In the genomic region with DNA sequence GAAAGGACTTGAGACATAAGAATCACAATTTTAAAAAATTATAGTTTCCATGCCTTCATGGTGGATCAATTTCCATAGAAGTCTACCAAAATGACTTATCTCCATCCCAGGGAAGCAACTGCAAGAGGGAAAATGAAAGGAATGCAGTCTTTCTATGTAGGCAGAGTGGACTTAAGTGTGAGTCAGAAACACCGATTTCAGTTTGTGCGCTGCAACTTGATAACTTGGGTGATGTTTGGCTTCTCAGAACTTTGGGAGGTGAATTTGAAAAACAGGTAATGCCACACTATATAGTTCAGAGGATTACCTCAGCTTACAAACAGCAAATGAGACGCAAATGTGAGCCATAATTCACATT, we compare ENCODE assay signal across 8 cellular contexts. TPM values are rescaled to one million over a fixed set of nuclear protein-coding genes. Genes with fewer than 3 reads are reported as not detected.
DNase-seq lines count a peak whose midpoint lies in the region; ATAC-seq and TF ChIP-seq lines count a peak whose summit lies in the region.

No MANE protein-coding gene starts in this region.

- H3K36me3 ChIP-seq in GM06990 (ENCODE audit: control insufficient read depth, insufficient read depth, low read length), result no peaks in the 10 kb centered on the region
- H3K36me3 ChIP-seq in SJCRH30, result no peaks in the 10 kb centered on the region

- peak overlapping the region; percentile 74 for H3K27ac ChIP-seq in SJCRH30

- no peak for ATAC-seq in HG03442 (IDR thresholded peaks at IDR 0.05; ENCODE audit: unreplicated experiment)

- in situ Hi-C loops in GM13977 (cut with MboI; ENCODE audit: low pct_unique_long_range_greater_than_20kb, low sequenced_read_pairs, unreplicated experiment), result no loop called here

- H3K9me3 ChIP-seq in SJCRH30 (replicated peaks), result no peaks in the 10 kb centered on the region

- H3K4me3 ChIP-seq in GM06990 (replicated peaks; ENCODE audit: low read depth, low read length), result peak overlapping the region; percentile 79
- H3K4me3 ChIP-seq in SJCRH30, result peak overlapping the region; percentile 97

- peaks cover 9% of the 10 kb centered on the region; the same call in 1 of the 2 replicates for H3K4me1 ChIP-seq in SJCRH30

- no peak for TF ChIP-seq CTCF in GM06990 (IDR thresholded peaks at IDR 0.05; ENCODE audit: insufficient read depth, low read length, poor library complexity, severe bottlenecking)
- TF ChIP-seq CTCF in GM13977 (IDR thresholded peaks at IDR 0.05; ENCODE audit: extremely low read depth, insufficient read depth, missing control alignments), result no peak

- intact Hi-C loops in posterior cingulate gyrus (cut with DNase I), result no loop called here

- H3K27me3 ChIP-seq in GM06990 (replicated peaks; ENCODE audit: control insufficient read depth, insufficient read depth, low read length) (no peaks in the 10 kb centered on the region), SJCRH30 (no peaks in the 10 kb centered on the region)

- DNase-seq in GM06990 (ENCODE audit: extremely low read depth, insufficient read length) (no peak), SJCRH30 (no peak), fibroblast of peridontal ligament (ENCODE audit: extremely low read depth) (peak; percentile 71), retina (peak; percentile 15), posterior cingulate gyrus (no peak), NAMALWA (ENCODE audit: low spot score) (no peak), GM13977 (ENCODE audit: low spot score) (no peak)

RNA-seq across cellular contexts. Expression of a gene that starts 0.7 kb away (rescaled TPM):
- total RNA-seq in SJCRH30 (2014; rRNA removed; shearing (Covaris generic)), result 68.6 and 72.8 TPM in 2 replicates

Comparison
In these comparisons a context has a peak if more than half of its experiments do, and no peak if none do; other contexts are left out.
1. DNase-seq: peak in fibroblast of peridontal ligament (single experiment) and retina (single experiment); none in GM06990 (single experiment), SJCRH30 (0 of 2), posterior cingulate gyrus (0 of 10), NAMALWA (single experiment) and GM13977 (single experiment).